15 cellular contexts compared by ENCODE assay signal in genomic region chr18:35389095-35389618, GRCh38. TPM values are rescaled to one million over a fixed set of nuclear protein-coding genes. Genes with fewer than 3 reads are reported as not detected.
DNase-seq lines count a peak whose midpoint lies in the region; ATAC-seq and TF ChIP-seq lines count a peak whose summit lies in the region.
"Had no signal": no experiment of that assay in that cellular context is flagged by ENCODE, and none has a peak within 500 bp of the region (broad histone marks: within the 10 kb centered on the region; RNA-seq: fewer than 3 reads in every experiment).

No MANE protein-coding gene starts in this region.

- peak overlapping the region; percentile 76 for H3K4me2 ChIP-seq in skeletal muscle satellite cell (ENCODE audit: low read length)

- peak overlapping the region in 6 of 10 donors; percentile 32 to 73 (median 48) for H3K27ac ChIP-seq in heart right ventricle
- H3K27ac ChIP-seq: SJCRH30 had no signal

- 36 to 46% methylated on average over 5 of the region's 5 CpGs for WGBS in heart right ventricle, 2 donors

- no peak for TF ChIP-seq CTCF in heart right ventricle (IDR thresholded peaks at IDR 0.05)

- ATAC-seq in heart right ventricle: peak in 7 of 8 donors; percentile 63 to 81 (median 75)
- ATAC-seq in GM19035 (IDR thresholded peaks at IDR 0.05; ENCODE audit: unreplicated experiment): no peak
- ATAC-seq: natural killer cell treated with Interleukin-12 subunit alpha and Interleukin-12 subunit beta and Interleukin-15 and Interleukin-18, amount 100 ng/mL, for 72 hours; stimulated activated naive CD8-positive, alpha-beta T cell treated with anti-CD3 and anti-CD28 coated beads, Interleukin-15, amount 100 ng/mL, for 72 hours had no signal

- intact Hi-C loops in heart right ventricle (cut with DNase I): loop anchor here in 8 of 10 donors (5.0 to 10.0 kb wide), 4 partner anchors 556 to 566 kb away; no protein-coding TSS in a partner anchor

- H3K36me3 ChIP-seq in adipocyte (ENCODE audit: control insufficient read depth, insufficient read depth, low read length, severe bottlenecking) (no peaks in the 10 kb centered on the region), heart right ventricle (no peaks in the 10 kb centered on the region), skeletal muscle satellite cell (ENCODE audit: insufficient read depth, low read length) (no peaks in the 10 kb centered on the region)
- H3K36me3 ChIP-seq: SJCRH30 had no signal

- peak overlapping the region; percentile 59 for H3K9ac ChIP-seq in adipocyte (ENCODE audit: low read length)
- no peak overlapping the region for H3K9ac ChIP-seq in skeletal muscle satellite cell (ENCODE audit: low read depth, low read length)

- H3K9me3 ChIP-seq in adipocyte (ENCODE audit: control insufficient read depth, low read length) (no peaks in the 10 kb centered on the region), heart right ventricle (peaks cover 0 to 10% (median 0%) of the 10 kb centered on the region in 11 donors), skeletal muscle satellite cell (replicated peaks; ENCODE audit: low read length) (no peaks in the 10 kb centered on the region)
- H3K9me3 ChIP-seq: SJCRH30 had no signal

- peak; percentile 75 for DNase-seq in GM04503 (ENCODE audit: low read depth)
- DNase-seq in adipocyte (ENCODE audit: low read depth): peak; percentile 67
- peak in 1 of 2 donors; percentile 29 for DNase-seq in heart right ventricle
- no peak for DNase-seq in T-helper 2 cell
- no peak for DNase-seq in NCI-H1105 (lab: John Stamatoyannopoulos, UW)
- no peak for DNase-seq in NCI-H2107 treated with DMSO at 0.1 percent for 48 hours (lab: John Stamatoyannopoulos, UW; ENCODE audit: unreplicated experiment)
- DNase-seq: activated CD4-positive, CD25-positive, alpha-beta regulatory T cell treated with anti-CD3 and anti-CD28 coated beads, Interleukin-2, amount 50 U/mL, for 72 hours; activated gamma-delta T cell; DMS 273 treated with DMSO at 0.1 percent for 48 hours; NCI-H2081; SJCRH30; stimulated activated naive CD8-positive, alpha-beta T cell treated with anti-CD3 and anti-CD28 coated beads, Interleukin-15, amount 100 ng/mL, for 72 hours had no signal

- peaks cover 3% of the 10 kb centered on the region for H3K27me3 ChIP-seq in adipocyte (replicated peaks; ENCODE audit: control insufficient read depth, insufficient read depth, low read length)
- H3K27me3 ChIP-seq in heart right ventricle: peaks cover 0 to 12% (median 0%) of the 10 kb centered on the region in 7 donors
- peaks cover 5% of the 10 kb centered on the region for H3K27me3 ChIP-seq in skeletal muscle satellite cell (ENCODE audit: control insufficient read depth, insufficient read depth, low read length)
- H3K27me3 ChIP-seq: SJCRH30 had no signal

- H3K4me3 ChIP-seq in adipocyte (ENCODE audit: low read length) (peak overlapping the region; percentile 69), heart right ventricle (peak overlapping the region in 2 of 10 donors; percentile 5 to 14), skeletal muscle satellite cell (ENCODE audit: low read length) (peak overlapping the region; percentile 48)
- H3K4me3 ChIP-seq: SJCRH30 had no signal

- H3K4me1 ChIP-seq in adipocyte (ENCODE audit: control insufficient read depth, insufficient read depth, low read length): peaks cover 38% of the 10 kb centered on the region
- H3K4me1 ChIP-seq in heart right ventricle: peaks cover 0 to 10% (median 0%) of the 10 kb centered on the region in 9 donors
- peaks cover 27% of the 10 kb centered on the region for H3K4me1 ChIP-seq in skeletal muscle satellite cell (ENCODE audit: control insufficient read depth, insufficient read depth, low read length)
- H3K4me1 ChIP-seq: SJCRH30 had no signal

RNA-seq across cellular contexts. Expression of gene ZNF396, which starts 12.0 kb away (rescaled TPM):
- total RNA-seq in heart right ventricle: 1 to 10 TPM in 3 of 10 donors, under 1 TPM in 7; 0.42 to 1.4 (median 0.64) TPM
- polyA plus RNA-seq in heart right ventricle: under 1 TPM; 0.52 to 0.73 TPM
- total RNA-seq in skeletal muscle satellite cell (2012; rRNA removed): 0.25 and 0.66 TPM in 2 replicates

RNA-seq across cellular contexts. Expression of gene ZNF24, which starts 44.9 kb away (rescaled TPM):
- total RNA-seq in heart right ventricle: 10 to 100 TPM; 41.1 to 55.1 (median 47.8) TPM
- polyA plus RNA-seq in heart right ventricle: 10 to 100 TPM; 10.3 to 17.8 TPM
- 17.9 and 19.0 TPM in 2 replicates for total RNA-seq in skeletal muscle satellite cell (2012; rRNA removed)

Comparison
In these comparisons a context has a peak if more than half of its experiments do, and no peak if none do; other contexts are left out.
1. DNase-seq: peak in GM04503 (single experiment) and adipocyte (single experiment); none in T-helper 2 cell (0 of 5), NCI-H1105 (single experiment) and NCI-H2107 treated with DMSO at 0.1 percent for 48 hours (single experiment).